Comparison of ENCODE assay signal across 11 cellular contexts in the genomic region with DNA sequence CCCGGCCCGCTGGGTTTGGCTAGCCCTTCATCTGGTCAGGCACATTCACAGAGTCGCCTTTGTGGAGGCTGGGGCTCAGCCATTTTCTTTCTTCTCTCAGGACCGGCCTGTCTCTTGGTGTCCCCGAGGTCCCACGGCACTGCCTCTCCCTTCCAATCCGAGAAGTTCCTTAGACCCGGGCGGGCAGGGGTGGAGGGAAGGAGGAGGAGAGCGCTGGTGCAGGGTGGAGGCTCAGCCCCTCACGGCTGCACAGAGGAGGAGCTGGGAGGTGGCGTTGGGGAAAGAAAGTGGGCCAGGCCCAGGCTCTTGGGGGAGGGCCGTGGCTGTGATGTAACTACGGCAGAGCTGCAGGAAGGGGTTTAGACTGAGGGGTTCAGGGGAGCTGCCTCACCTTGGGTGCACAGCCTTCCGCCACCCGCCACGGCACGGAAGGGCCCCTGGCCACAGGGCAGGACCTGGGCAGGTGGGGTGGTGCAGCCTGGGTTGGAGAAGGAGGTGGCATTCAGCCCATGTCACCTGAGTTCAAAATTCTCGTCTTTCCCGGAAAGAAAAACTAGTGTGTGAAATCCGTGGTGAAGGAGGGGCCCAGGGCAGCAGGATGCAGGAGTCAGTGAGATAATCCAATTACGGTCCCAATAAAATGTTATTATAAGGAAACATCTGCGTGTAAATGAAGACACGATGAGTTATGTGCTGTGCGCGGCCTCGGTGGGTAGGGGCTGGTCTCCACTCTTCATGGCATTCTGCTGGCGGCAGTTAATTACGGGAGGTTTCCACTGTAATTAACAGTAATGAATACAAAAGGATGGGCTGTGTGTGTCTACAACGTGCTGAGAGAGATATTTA. TPM values are rescaled to one million over a fixed set of nuclear protein-coding genes. Genes with fewer than 3 reads are reported as not detected.
DNase-seq lines count a peak whose midpoint lies in the region; ATAC-seq, FAIRE-seq and TF ChIP-seq lines count a peak whose summit lies in the region.
"Had no signal": no experiment of that assay in that cellular context is flagged by ENCODE, and none has a peak within 500 bp of the region (broad histone marks: within the 10 kb centered on the region; RNA-seq: fewer than 3 reads in every experiment).

No MANE protein-coding gene starts in this region.

- no peak overlapping the region for H3K4me3 ChIP-seq in kidney (ENCODE audit: low read length in 2 of 2)

- peaks cover 0 to 3% of the 10 kb centered on the region in 2 donors for H3K4me1 ChIP-seq in kidney (ENCODE audit: control insufficient read depth in 1 of 2, insufficient read depth in 1 of 2, low read depth in 1 of 2, low read length in 2 of 2)

- FAIRE-seq in kidney (lab: Jason Lieb, UNC): no peak

- H3K36me3 Mint-ChIP-seq in endothelial cell (ENCODE audit: low read depth, unreplicated experiment): peaks cover 4% of the 10 kb centered on the region

- no peaks in the 10 kb centered on the region for H3K36me3 ChIP-seq in kidney (ENCODE audit: control insufficient read depth in 1 of 2, insufficient read depth in 2 of 2, low read length in 2 of 2)

- no peaks in the 10 kb centered on the region for H3K4me1 Mint-ChIP-seq in endothelial cell (ENCODE audit: unreplicated experiment)

- H3K27ac Mint-ChIP-seq in endothelial cell (ENCODE audit: unreplicated experiment): no peak overlapping the region

- TF ChIP-seq CTCF in VCaP (conservative IDR thresholded peaks at IDR 0.05) (no peak), kidney (IDR thresholded peaks at IDR 0.05; ENCODE audit: borderline replicate concordance, extremely low read depth, insufficient read depth) (no peak), endothelial cell (IDR thresholded peaks at IDR 0.05; ENCODE audit: unreplicated experiment) (no peak)

- H3K9ac ChIP-seq in kidney (ENCODE audit: low read length in 2 of 2): no peak overlapping the region

- ATAC-seq in GM19324 (IDR thresholded peaks at IDR 0.05; ENCODE audit: low FRiP score, unreplicated experiment): no peak

- no peaks in the 10 kb centered on the region for H3K9me3 Mint-ChIP-seq in endothelial cell (ENCODE audit: unreplicated experiment)

- DNase-seq in 8988T: peak; percentile 65
- DNase-seq in DMS79 treated with DMSO at 0.1 percent for 48 hours (lab: John Stamatoyannopoulos, UW): peak; percentile 29
- peak; percentile 73 for DNase-seq in kidney
- no peak for DNase-seq in glomerular visceral epithelial cell (ENCODE audit: extremely low spot score)
- DNase-seq in endothelial cell (ENCODE audit: low spot score): no peak
- DNase-seq in NCI-H1694 (lab: John Stamatoyannopoulos, UW): no peak
- DNase-seq: activated CD4-positive, alpha-beta T cell treated with anti-CD3 and anti-CD28 coated beads for 48 hours; DND-41; NCI-H774 had no signal

- H3K27me3 Mint-ChIP-seq in endothelial cell (ENCODE audit: unreplicated experiment): peaks cover 11% of the 10 kb centered on the region

- no peak overlapping the region for H3K4me3 Mint-ChIP-seq in endothelial cell (ENCODE audit: unreplicated experiment)

- intact Hi-C loops in kidney (cut with DNase I): no loop called here

- no peaks in the 10 kb centered on the region for H3K9me3 ChIP-seq in kidney (ENCODE audit: control insufficient read depth in 1 of 2, low read length in 2 of 2)

- H3K27ac ChIP-seq in VCaP (peak overlapping the region; percentile 97), kidney (ENCODE audit: low read depth in 2 of 2, low read length in 2 of 2) (no peak overlapping the region)

RNA-seq across cellular contexts. Expression of gene BRSK2, which starts 1.7 kb away (rescaled TPM):
- total RNA-seq in kidney (1.2 TPM), endothelial cell (ENCODE audit: unreplicated experiment) (4.0 TPM)
- 0.43 TPM for polyA plus RNA-seq in kidney (ENCODE audit: insufficient read depth, low read depth, low replicate concordance)

Comparison
In these comparisons a context has a peak if more than half of its experiments do, and no peak if none do; other contexts are left out.
1. DNase-seq: peak in 8988T (single experiment), DMS79 treated with DMSO at 0.1 percent for 48 hours (single experiment) and kidney (single experiment); none in glomerular visceral epithelial cell (single experiment), endothelial cell (single experiment) and NCI-H1694 (single experiment).